Comparison of ENCODE assay signal across 8 cellular contexts in genomic region chr11:128610765-128611617, GRCh38. TPM values are rescaled to one million over a fixed set of nuclear protein-coding genes. Genes with fewer than 3 reads are reported as not detected.
DNase-seq lines count a peak whose midpoint lies in the region; ATAC-seq, FAIRE-seq and TF ChIP-seq lines count a peak whose summit lies in the region.

No MANE protein-coding gene starts in this region.

- H3K4me3 ChIP-seq in GM23338 = no peak overlapping the region
- peak overlapping the region in 1 of 4 donors; percentile 6 for H3K4me3 ChIP-seq in Peyer's patch
- peak overlapping the region; percentile 55 for H3K4me3 ChIP-seq in GM12878
- H3K4me3 ChIP-seq in brain microvascular endothelial cell (ENCODE audit: low read depth, low read length) = no peak overlapping the region

- peak overlapping the region; percentile 76 for H3K9ac ChIP-seq in GM12878 (ENCODE audit: control insufficient read depth, insufficient read depth, low read length)

- H3K9me2 ChIP-seq in GM23338 (ENCODE audit: insufficient read depth) = no peaks in the 10 kb centered on the region; the same call in 1 of the 2 replicates

- WGBS in GM12878 (ENCODE audit: insufficient coverage, insufficient replicate concordance, low lambda C conversion rate, missing lambda C conversion rate) = under 1% methylated on average over 18 of the region's 18 CpGs

- BruUV-seq in GM12878 (replicated peaks; lab: Mats Ljungman, UMichigan) = TSS peak; percentile 60

- TF ChIP-seq EP300 in GM12878 (IDR thresholded peaks at IDR 0.05; ENCODE audit: borderline replicate concordance in 1 of 2, control insufficient read depth in 1 of 2, low read depth in 2 of 2, low read length in 2 of 2) = peak; percentile 42 to 86; a peak in 3 of 4 replicates

- H3K9me3 Mint-ChIP-seq in GM23338 = no peaks in the 10 kb centered on the region

- RAD21 ChIA-PET in GM12878 (lab: Charles Lee; ENCODE audit: unreplicated experiment) = interaction anchor here (0.6 to 13.8 kb wide), 18 partner anchors 12 to 512 kb away, joined by 3 to 273 read pairs (median 5); no protein-coding TSS in a partner anchor

- no peaks in the 10 kb centered on the region for H4K20me1 ChIP-seq in GM23338 (replicated peaks; ENCODE audit: insufficient read depth)
- H4K20me1 ChIP-seq in GM12878 (ENCODE audit: control insufficient read depth, insufficient read depth) = no peaks in the 10 kb centered on the region

- H3K4me3 Mint-ChIP-seq in GM23338 = no peak overlapping the region; the same call in 2 of the 3 replicates

- peaks cover 25% of the 10 kb centered on the region for H3K4me1 ChIP-seq in GM23338 (ENCODE audit: insufficient read depth)
- H3K4me1 ChIP-seq in Peyer's patch = peaks cover 0 to 29% (median 6%) of the 10 kb centered on the region in 4 donors
- peaks cover 36% of the 10 kb centered on the region for H3K4me1 ChIP-seq in GM12878 (ENCODE audit: control insufficient read depth, insufficient read depth, low read length)

- H3K27ac ChIP-seq in GM23338 (ENCODE audit: low read depth) (no peak overlapping the region), Peyer's patch (peak overlapping the region; percentile 10 to 82 (median 52)), GM12878 (ENCODE audit: control insufficient read depth, insufficient read depth) (peak overlapping the region; percentile 98), brain microvascular endothelial cell (no peak overlapping the region)

- H3K79me2 ChIP-seq in GM23338 (replicated peaks; ENCODE audit: insufficient read depth) = no peaks in the 10 kb centered on the region
- no peaks in the 10 kb centered on the region for H3K79me2 ChIP-seq in GM12878 (ENCODE audit: control insufficient read depth, insufficient read depth, low read length)

- no peaks in the 10 kb centered on the region for H3K36me3 Mint-ChIP-seq in GM23338 (ENCODE audit: low read depth)

- H2AFZ ChIP-seq in GM23338 (peak overlapping the region; percentile 88), GM12878 (ENCODE audit: control insufficient read depth, low read depth, low read length) (peak overlapping the region; percentile 58)

- H3K27me3 Mint-ChIP-seq in GM23338 (ENCODE audit: insufficient read depth, low read depth, poor library complexity) = peaks cover 14% of the 10 kb centered on the region

- DNase-seq in GM23338 (ENCODE audit: low spot score) = no peak
- DNase-seq in Peyer's patch = peak in 2 of 3 donors; percentile 91
- peak; percentile 93 for DNase-seq in GM12878 (ENCODE audit: low read depth, low spot score)
- peak; percentile 59 for DNase-seq in stimulated activated CD4-positive, alpha-beta T cell treated with anti-CD3 and anti-CD28 coated beads, Interleukin-2, amount 100 ng/mL, for 4 hours (ENCODE audit: low read depth)
- no peak for DNase-seq in brain microvascular endothelial cell
- no peak for DNase-seq in G401 (ENCODE audit: low spot score)
- no peak for DNase-seq in SKM-1 treated with dmso at 0.1 percent for 144 hours (lab: John Stamatoyannopoulos, UW; ENCODE audit: unreplicated experiment)

- FAIRE-seq in GM12878 (lab: Jason Lieb, UNC) = peak; percentile 13

- no peak; the same call in 1 of the 2 replicates for TF ChIP-seq RAD21 in GM12878 (IDR thresholded peaks at IDR 0.05; ENCODE audit: insufficient read depth, low read depth, low read length)

- H3K9me3 ChIP-seq in Peyer's patch (no peaks in the 10 kb centered on the region), GM12878 (replicated peaks; ENCODE audit: control insufficient read depth, insufficient read depth, low read length) (no peaks in the 10 kb centered on the region)

- H3F3A ChIP-seq in GM23338 (replicated peaks; ENCODE audit: low read depth) = 0 out of 2 replicates have a peak, but pooled peaks cover 3% of the 10 kb centered on the region

- intact Hi-C loops in GM12878 (cut with micrococcal nuclease; ENCODE audit: unreplicated experiment) = loop anchor here (1.0 to 5.0 kb wide), 5 partner anchors 13 to 319 kb away; no protein-coding TSS in a partner anchor

- no peaks in the 10 kb centered on the region for H3K36me3 ChIP-seq in GM23338 (ENCODE audit: insufficient read depth)
- H3K36me3 ChIP-seq in Peyer's patch = no peaks in the 10 kb centered on the region
- H3K36me3 ChIP-seq in GM12878 (ENCODE audit: control insufficient read depth in 2 of 2, insufficient read depth in 2 of 2, low read length in 1 of 2) = no peaks in the 10 kb centered on the region
- H3K36me3 ChIP-seq in brain microvascular endothelial cell (replicated peaks) = no peaks in the 10 kb centered on the region

- ATAC-seq in GM18505 (IDR thresholded peaks at IDR 0.05; ENCODE audit: unreplicated experiment) (peak; percentile 89), GM23338 (peak; percentile 50), GM12878 (peak; percentile 97)

- TF ChIP-seq POLR2A in GM18505 (IDR thresholded peaks at IDR 0.05; ENCODE audit: borderline replicate concordance, extremely low read depth, insufficient read depth, insufficient read length) (peak; percentile 67), Peyer's patch (IDR thresholded peaks at IDR 0.05) (no peak), GM12878 (IDR thresholded peaks at IDR 0.05; ENCODE audit: low read depth, low read length) (peak; percentile 69)

- SMC1A ChIA-PET in GM12878 (lab: Charles Lee; ENCODE audit: uncharacterized antibody, unreplicated experiment) = interaction anchor here (0.7 to 23.9 kb wide), 23 partner anchors 14 to 322 kb away, joined by 3 to 596 read pairs (median 4); no protein-coding TSS in a partner anchor

- H3K4me2 ChIP-seq in GM23338 = peak overlapping the region; percentile 38; the same call in 1 of the 2 replicates
- peak overlapping the region; percentile 95 for H3K4me2 ChIP-seq in GM12878 (ENCODE audit: control insufficient read depth, insufficient read depth)

- H3K27me3 ChIP-seq in GM23338 (ENCODE audit: insufficient read depth) (no peaks in the 10 kb centered on the region), Peyer's patch (no peaks in the 10 kb centered on the region), GM12878 (replicated peaks in 1 of 2; ENCODE audit: control insufficient read depth in 2 of 2, insufficient read depth in 2 of 2, low read length in 1 of 2) (no peaks in the 10 kb centered on the region), brain microvascular endothelial cell (replicated peaks) (no peaks in the 10 kb centered on the region)

- H3K27ac Mint-ChIP-seq in GM23338 = no peak overlapping the region

- CTCF ChIA-PET in GM12878 (lab: Yijun Ruan, JAX) = interaction anchor here (0.6 to 18.0 kb wide), 12 partner anchors 15 to 453 kb away, joined by 3 to 444 read pairs (median 4); no protein-coding TSS in a partner anchor

- in situ Hi-C loops in GM12878 (cut with MboI) = no loop called here
- in situ Hi-C loops in brain microvascular endothelial cell (cut with HindIII; ENCODE audit: low pct_ligation_motif_present, low sequenced_read_pairs) = no loop called here
- in situ Hi-C loops in G401 (cut with HindIII; ENCODE audit: low sequenced_read_pairs) = no loop called here

- TF ChIP-seq CTCF in GM23338 (conservative IDR thresholded peaks at IDR 0.05; ENCODE audit: low read depth in 2 of 2) (no peak), Peyer's patch (IDR thresholded peaks at IDR 0.05) (no peak), GM12878 (IDR thresholded peaks at IDR 0.05 in 2 of 3, conservative IDR thresholded peaks at IDR 0.05 in 1 of 3; ENCODE audit: control insufficient read depth in 2 of 3, extremely low read depth in 1 of 3, insufficient read depth in 1 of 3, low read depth in 3 of 3, low read length in 3 of 3) (no peak), brain microvascular endothelial cell (IDR thresholded peaks at IDR 0.05; ENCODE audit: low read depth, low read length, missing control alignments) (no peak)

- POLR2A ChIA-PET in GM12878 (lab: Charles Lee) = interaction anchor here (0.6 to 9.5 kb wide), 10 partner anchors 12 to 126 kb away, joined by 3 to 83 read pairs (median 4); no protein-coding TSS in a partner anchor

- H3K4me1 Mint-ChIP-seq in GM23338 = peaks cover 32% of the 10 kb centered on the region

TF ChIP-seq in GM12878, 131 proteins besides CTCF, POLR2A, EP300 and RAD21 (continues in another document):
- TF ChIP-seq ZNF207 (IDR thresholded peaks at IDR 0.05; ENCODE audit: borderline replicate concordance) = 0 out of 2 replicates have a peak, but pooled peaks have one; percentile 30
- peak; percentile 34; the same call in 1 of the 2 replicates for TF ChIP-seq IRF4 (IDR thresholded peaks at IDR 0.05; ENCODE audit: low read depth, low read length)

RNA-seq across cellular contexts. Expression of gene ETS1, which starts 23.6 kb away (rescaled TPM):
- total RNA-seq in GM23338 (2014; rRNA removed; shearing (Covaris generic)) = 49.0 and 52.6 TPM in 2 replicates
- polyA plus RNA-seq in GM23338 (2016; fragmentation: Nextera tagmentation; extraction: Ambion mirVana) (25.2 and 25.6 TPM in 2 replicates), GM12878 (2011; rRNA removed) (59.9 and 66.2 TPM in 2 replicates), GM12878 (2014; fragmentation: Illumina TruSeq; extraction: Trizol) (112 and 121 TPM in 2 replicates), GM12878 (2014; fragmentation: Nextera tagmentation; extraction: Ambion mirVana) (10 to 100 TPM; 12.5 to 21.3 TPM), GM12878 (2014; rRNA removed) (60.5 and 64.9 TPM in 2 replicates), GM12878 (2016; fragmentation: Nextera tagmentation; extraction: Ambion mirVana) (10 to 100 TPM; 22.6 to 27.2 TPM)
- total RNA-seq in Peyer's patch (10 to 100 TPM; 21.9 to 78.4 (median 31.3) TPM), GM12878 (2014; rRNA removed) (50.9 and 51.8 TPM in 2 replicates), GM12878 (2014; rRNA removed; fragmentation: Illumina TruSeq; extraction: Trizol) (59.9 and 60.2 TPM in 2 replicates), GM12878 (2021) (106 and 112 TPM in 2 replicates)
- 48.9 and 50.6 TPM in 2 replicates for total RNA-seq in GM12878 (2013; cell fraction: nucleolus; rRNA removed)
- polyA plus RNA-seq in GM12878 (2011; ENCODE audit: low read depth) = 52.5 TPM
- 62.2 and 71.2 TPM in 2 replicates for polyA plus RNA-seq in GM12878 (2011; cell fraction: cytosol; rRNA removed)
- polyA plus RNA-seq in GM12878 (2011; cell fraction: nucleus; rRNA removed) = 25.2 and 33.5 TPM in 2 replicates
- polyA plus RNA-seq in GM12878 (2012) = 88.4 and 91.7 TPM in 2 replicates
- polyA minus RNA-seq in GM12878 (2011; rRNA and poly(A)+ RNA removed) = 87.3 and 88.4 TPM in 2 replicates
- 31.1 and 36.9 TPM in 2 replicates for polyA minus RNA-seq in GM12878 (2011; cell fraction: cytosol; rRNA and poly(A)+ RNA removed)
- 35.8 and 53.5 TPM in 2 replicates for polyA minus RNA-seq in GM12878 (2011; cell fraction: nucleus; rRNA and poly(A)+ RNA removed)
- 50.3 and 61.7 TPM in 2 replicates for total RNA-seq in G401 (2014; rRNA removed; shearing (Covaris generic))

Comparison
In these comparisons a context has a peak if more than half of its experiments do, and no peak if none do; other contexts are left out.
1. POLR2A ChIP-seq: peak in GM18505 (single experiment) and GM12878 (single experiment); none in Peyer's patch (0 of 2).
2. DNase-seq: peak in Peyer's patch (2 of 3), GM12878 (single experiment) and stimulated activated CD4-positive, alpha-beta T cell treated with anti-CD3 and anti-CD28 coated beads, Interleukin-2, amount 100 ng/mL, for 4 hours (single experiment); none in GM23338 (single experiment), brain microvascular endothelial cell (single experiment), G401 (single experiment) and SKM-1 treated with dmso at 0.1 percent for 144 hours (single experiment).
3. H3K27ac ChIP-seq: peak in Peyer's patch (4 of 4) and GM12878 (single experiment); none in GM23338 (single experiment) and brain microvascular endothelial cell (single experiment).
4. Peak in every context shown above with its lines, with median percentiles within 50 percentile points of each other: ATAC-seq.